Comparison of ENCODE assay signal across 11 cellular contexts in the genomic region with DNA sequence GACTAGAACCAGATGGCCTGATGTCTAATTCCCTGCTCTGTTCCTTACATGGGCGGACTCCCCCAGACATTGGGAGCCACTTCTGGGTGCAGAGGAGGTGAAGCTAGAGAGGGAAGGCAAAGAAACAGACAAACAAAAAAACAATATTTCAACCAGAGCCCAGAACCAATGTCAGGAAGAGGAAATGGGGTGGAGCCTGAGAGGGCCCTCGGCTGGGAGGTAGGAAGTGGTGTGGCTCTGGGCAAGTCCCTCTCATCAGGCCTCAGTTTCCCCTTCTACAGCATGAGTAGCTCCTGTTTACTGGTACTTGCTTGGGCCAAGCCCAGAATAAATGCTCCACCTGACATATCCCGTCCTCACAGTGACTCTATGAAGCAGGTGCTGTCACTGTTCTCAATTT. TPM values are rescaled to one million over a fixed set of nuclear protein-coding genes. Genes with fewer than 3 reads are reported as not detected.
DNase-seq lines count a peak whose midpoint lies in the region; ATAC-seq and TF ChIP-seq lines count a peak whose summit lies in the region.
"Had no signal": no experiment of that assay in that cellular context is flagged by ENCODE, and none has a peak within 500 bp of the region (broad histone marks: within the 10 kb centered on the region; RNA-seq: fewer than 3 reads in every experiment).

No MANE protein-coding gene starts in this region.

- H3K27ac Mint-ChIP-seq in T-helper 2 cell treated with Interferon-gamma antibody and Interleukin-4, amounts not matched to agents 5 μg/mL and 100 μg/mL, for 36 hours: peak overlapping the region; percentile 86

- no peak for TF ChIP-seq POLR2A in esophagus muscularis mucosa (IDR thresholded peaks at IDR 0.05; ENCODE audit: low read depth)
- no peak for TF ChIP-seq POLR2A in sigmoid colon (IDR thresholded peaks at IDR 0.05)

- TF ChIP-seq EP300 in esophagus muscularis mucosa (IDR thresholded peaks at IDR 0.05): no peak
- TF ChIP-seq EP300 in sigmoid colon (IDR thresholded peaks at IDR 0.05): no peak

- H3K27ac ChIP-seq in HUES48 (ENCODE audit: low read depth, low read length): no peak overlapping the region
- peak overlapping the region; percentile 48 to 75 (median 70) for H3K27ac ChIP-seq in esophagus muscularis mucosa (replicated peaks in 1 of 4)
- H3K27ac ChIP-seq in sigmoid colon: peak overlapping the region; percentile 48 to 66 (median 52)
- H3K27ac ChIP-seq: GM23248 had no signal

- H3K4me1 ChIP-seq in HUES48 (ENCODE audit: control insufficient read depth, insufficient read depth, low read length) (peaks cover 25% of the 10 kb centered on the region), esophagus muscularis mucosa (peaks cover 36 to 61% (median 46%) of the 10 kb centered on the region in 4 donors), sigmoid colon (peaks cover 0 to 12% (median 9%) of the 10 kb centered on the region in 4 donors)

- no peaks in the 10 kb centered on the region for H3K36me3 ChIP-seq in HUES48 (ENCODE audit: control insufficient read depth, insufficient read depth, low read length)
- H3K36me3 ChIP-seq in esophagus muscularis mucosa: peaks cover 0 to 11% (median 0%) of the 10 kb centered on the region in 4 donors
- no peaks in the 10 kb centered on the region for H3K36me3 ChIP-seq in sigmoid colon

- peak overlapping the region; percentile 72 for H3K4me3 Mint-ChIP-seq in T-helper 2 cell treated with Interferon-gamma antibody and Interleukin-4, amounts not matched to agents 5 μg/mL and 100 μg/mL, for 36 hours

- no peaks in the 10 kb centered on the region for H3K9me3 ChIP-seq in HUES48 (ENCODE audit: control insufficient read depth, insufficient read depth, low read length)
- H3K9me3 ChIP-seq in esophagus muscularis mucosa: no peaks in the 10 kb centered on the region
- H3K9me3 ChIP-seq in sigmoid colon: no peaks in the 10 kb centered on the region

- H3K27me3 ChIP-seq in HUES48 (ENCODE audit: control insufficient read depth, insufficient read depth, low read length) (no peaks in the 10 kb centered on the region), esophagus muscularis mucosa (peaks cover 0 to 29% (median 0%) of the 10 kb centered on the region in 4 donors), sigmoid colon (peaks cover 0 to 7% (median 0%) of the 10 kb centered on the region in 3 donors)

- DNase-seq in T-helper 2 cell treated with Interferon-gamma antibody and Interleukin-4, amounts not matched to agents 5 μg/mL and 100 μg/mL, for 36 hours (ENCODE audit: low spot score): no peak
- no peak for DNase-seq in esophagus muscularis mucosa (ENCODE audit: extremely low spot score)
- no peak for DNase-seq in sigmoid colon
- no peak for DNase-seq in NCI-H446 treated with DMSO at 0.1 percent for 48 hours (lab: John Stamatoyannopoulos, UW)
- DNase-seq: effector CD4-positive, alpha-beta T cell; GM23248; SHP77 treated with DMSO at 0.1 percent for 48 hours had no signal

- H3K4me1 Mint-ChIP-seq in T-helper 2 cell treated with Interferon-gamma antibody and Interleukin-4, amounts not matched to agents 5 μg/mL and 100 μg/mL, for 36 hours (ENCODE audit: low read depth): peaks cover 54% of the 10 kb centered on the region

- peak overlapping the region; percentile 31; the same call in 1 of the 2 replicates for H3K9ac ChIP-seq in HUES48 (ENCODE audit: low read depth, low read length)
- H3K9ac ChIP-seq: GM23248 had no signal

- 73% methylated on average over 3 of the region's 3 CpGs for WGBS in esophagus muscularis mucosa
- WGBS in sigmoid colon, 2 donors: 58 to 61% methylated on average over 3 of the region's 3 CpGs

- ATAC-seq in GM19328 (IDR thresholded peaks at IDR 0.05; ENCODE audit: unreplicated experiment) (no peak), GM21825 (IDR thresholded peaks at IDR 0.05; ENCODE audit: unreplicated experiment) (no peak), HG03439 (IDR thresholded peaks at IDR 0.05; ENCODE audit: unreplicated experiment) (no peak)

- no peaks in the 10 kb centered on the region for H3K27me3 Mint-ChIP-seq in T-helper 2 cell treated with Interferon-gamma antibody and Interleukin-4, amounts not matched to agents 5 μg/mL and 100 μg/mL, for 36 hours (ENCODE audit: low read depth)

- TF ChIP-seq CTCF in esophagus muscularis mucosa (IDR thresholded peaks at IDR 0.05) (no peak), sigmoid colon (IDR thresholded peaks at IDR 0.05) (no peak)

- H3K36me3 Mint-ChIP-seq in T-helper 2 cell treated with Interferon-gamma antibody and Interleukin-4, amounts not matched to agents 5 μg/mL and 100 μg/mL, for 36 hours (ENCODE audit: low read depth): peaks cover 80% of the 10 kb centered on the region

- H3K9me3 Mint-ChIP-seq in T-helper 2 cell treated with Interferon-gamma antibody and Interleukin-4, amounts not matched to agents 5 μg/mL and 100 μg/mL, for 36 hours: no peaks in the 10 kb centered on the region

- no peak overlapping the region for H3K4me3 ChIP-seq in HUES48 (ENCODE audit: low read depth, low read length)
- peak overlapping the region in 1 of 4 donors; percentile 41 for H3K4me3 ChIP-seq in esophagus muscularis mucosa
- H3K4me3 ChIP-seq in sigmoid colon: no peak overlapping the region
- H3K4me3 ChIP-seq: GM23248 had no signal

- intact Hi-C loops in esophagus muscularis mucosa (cut with DNase I): no loop called here
- intact Hi-C loops in sigmoid colon (cut with DNase I): no loop called here

RNA-seq across cellular contexts. Expression of gene SH2D3C, which starts 11.1 kb away (rescaled TPM):
- total RNA-seq in esophagus muscularis mucosa (10 to 100 TPM in 3 of 4 donors, 1 to 10 TPM in 1; 5.0 to 18.1 (median 14.3) TPM), sigmoid colon (1 to 10 TPM; 3.1 to 7.2 (median 4.9) TPM)
- polyA plus RNA-seq in sigmoid colon: 10 to 100 TPM in 1 of 3 donors, 1 to 10 TPM in 2; 1.4 to 11.3 (median 6.6) TPM
- total RNA-seq: GM23248 had no signal
- polyA plus RNA-seq: GM23248 had no signal

RNA-seq across cellular contexts. Expression of gene CDK9, which starts 18.4 kb away (rescaled TPM):
- total RNA-seq in esophagus muscularis mucosa (10 to 100 TPM; 54.4 to 79.6 (median 71.7) TPM), sigmoid colon (10 to 100 TPM; 44.9 to 77.2 (median 51.8) TPM)
- polyA plus RNA-seq in sigmoid colon: 10 to 100 TPM; 28.9 to 47.2 (median 32.4) TPM

RNA-seq across cellular contexts. Expression of gene TOR2A, which starts 32.3 kb away (rescaled TPM):
- total RNA-seq in esophagus muscularis mucosa (1 to 10 TPM; 5.4 to 9.2 (median 7.0) TPM), sigmoid colon (10 to 100 TPM in 1 of 4 donors, 1 to 10 TPM in 3; 6.1 to 10.4 (median 7.9) TPM)
- 10 to 100 TPM; 12.6 to 26.4 (median 15.7) TPM for polyA plus RNA-seq in sigmoid colon

RNA-seq across cellular contexts. Expression of gene FPGS, which starts 35.3 kb away (rescaled TPM):
- total RNA-seq in esophagus muscularis mucosa: 10 to 100 TPM; 36.1 to 56.3 (median 50.1) TPM
- 10 to 100 TPM; 32.1 to 47.9 (median 35.8) TPM for total RNA-seq in sigmoid colon
- polyA plus RNA-seq in sigmoid colon: 10 to 100 TPM in 2 of 3 donors, 1 to 10 TPM in 1; 9.2 to 51.3 (median 16.8) TPM

RNA-seq across cellular contexts. Expression of gene TTC16, which starts 51.5 kb away (rescaled TPM):
- under 1 TPM in 3 of 4 donors, not detected in 1; under 0.01 to 0.17 (median 0.11) TPM for total RNA-seq in esophagus muscularis mucosa
- not detected for total RNA-seq in sigmoid colon
- polyA plus RNA-seq in sigmoid colon: under 1 TPM in 1 of 3 donors, not detected in 2; 0.15 TPM
- total RNA-seq: GM23248 had no signal
